ENCODE assay signal across 13 cellular contexts in the genomic region with DNA sequence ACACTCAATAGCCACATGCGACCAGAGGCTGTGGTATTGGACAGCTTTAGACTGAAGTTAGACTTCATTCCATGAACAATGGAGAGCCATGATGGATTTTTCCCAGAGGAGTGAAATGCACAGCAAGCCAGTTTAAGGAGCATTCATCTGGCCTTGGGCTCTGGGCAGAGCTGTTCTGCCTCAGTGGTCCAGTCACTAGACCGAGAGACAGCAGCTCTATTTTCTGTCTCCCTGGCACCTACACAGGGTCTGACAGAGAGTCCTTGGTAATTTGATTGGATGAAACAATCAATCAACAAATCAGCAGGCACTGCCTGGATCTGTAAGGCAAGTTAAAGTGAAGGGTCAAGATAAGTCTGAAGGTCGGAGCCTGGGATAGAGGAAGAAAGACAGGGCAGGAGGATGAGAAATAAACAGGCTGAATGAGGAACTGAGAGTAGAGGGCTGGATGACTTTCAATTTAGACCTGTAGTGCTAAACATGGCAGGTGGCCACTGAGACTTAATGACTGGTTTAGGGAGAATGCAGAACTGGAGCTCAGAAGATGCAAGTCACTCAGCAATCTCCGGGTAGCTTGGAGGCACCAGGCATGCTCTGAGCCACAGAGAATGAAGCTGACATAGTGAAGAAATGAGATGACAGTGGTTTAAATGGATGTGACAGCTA.
DNase-seq lines count a peak whose midpoint lies in the region; ATAC-seq, FAIRE-seq and TF ChIP-seq lines count a peak whose summit lies in the region.
"Had no signal": no experiment of that assay in that cellular context is flagged by ENCODE, and none has a peak within 500 bp of the region (broad histone marks: within the 10 kb centered on the region; RNA-seq: fewer than 3 reads in every experiment).

No MANE protein-coding gene starts in this region.

- intact Hi-C loops in posterior vena cava (cut with DNase I) = no loop called here

- H3K27ac ChIP-seq in Peyer's patch = no peak overlapping the region
- H3K27ac ChIP-seq: epithelial cell of prostate, thyroid gland had no signal

- TF ChIP-seq CTCF in Peyer's patch (IDR thresholded peaks at IDR 0.05) = no peak

- no peaks in the 10 kb centered on the region for H3K4me1 ChIP-seq in Peyer's patch
- H3K4me1 ChIP-seq: thyroid gland had no signal

- FAIRE-seq in GM12891 (lab: Jason Lieb, UNC) = peak; percentile 94

- TF ChIP-seq POLR2A in GM12891 (IDR thresholded peaks at IDR 0.05; ENCODE audit: low read depth, low read length) (no peak), Peyer's patch (IDR thresholded peaks at IDR 0.05) (no peak)

- peak; percentile 32 for DNase-seq in GM12891 (ENCODE audit: insufficient read length, low spot score)
- DNase-seq in Peyer's patch = peak in 2 of 3 donors; percentile 43 to 54
- no peak for DNase-seq in NCI-H1092 (lab: John Stamatoyannopoulos, UW)
- no peak for DNase-seq in foreskin melanocyte
- no peak for DNase-seq in stimulated activated naive CD4-positive, alpha-beta T cell (lab: John Stamatoyannopoulos, UW)
- DNase-seq in posterior vena cava (ENCODE audit: low spot score) = no peak
- DNase-seq: C1 segment of cervical spinal cord, NCI-H2171 treated with DMSO at 0.1 percent for 48 hours, thyroid gland had no signal

- H3K4me3 ChIP-seq in Peyer's patch = no peak overlapping the region
- H3K4me3 ChIP-seq: thyroid gland had no signal

- H3K27me3 ChIP-seq in Peyer's patch = no peaks in the 10 kb centered on the region
- H3K27me3 ChIP-seq: thyroid gland had no signal

- ATAC-seq in GM21360 (IDR thresholded peaks at IDR 0.05; ENCODE audit: unreplicated experiment) (peak; percentile 90), HG03095 (IDR thresholded peaks at IDR 0.05; ENCODE audit: unreplicated experiment) (peak; percentile 89)
- ATAC-seq: HCT116 had no signal

- no peaks in the 10 kb centered on the region for H3K9me3 ChIP-seq in Peyer's patch
- H3K9me3 ChIP-seq: thyroid gland had no signal

- H3K36me3 ChIP-seq in Peyer's patch = no peaks in the 10 kb centered on the region
- H3K36me3 ChIP-seq: thyroid gland had no signal

TF ChIP-seq in GM12891, 5 proteins besides CTCF, POLR2A, EP300 and RAD21:
- TF ChIP-seq SPI1 (IDR thresholded peaks at IDR 0.05; ENCODE audit: low read depth, low read length) (peak; percentile 99), PAX5 (IDR thresholded peaks at IDR 0.05; ENCODE audit: insufficient read depth, low read length, severe bottlenecking) (no peak), TAF1 (IDR thresholded peaks at IDR 0.05; ENCODE audit: low read depth, low read length) (no peak), POU2F2 (IDR thresholded peaks at IDR 0.05; ENCODE audit: low read depth, low read length) (no peak; the same call in 1 of the 2 replicates), POLR2AphosphoS5 (IDR thresholded peaks at IDR 0.05; ENCODE audit: low read depth, low read length) (no peak)

Comparison
In these comparisons a context has a peak if more than half of its experiments do, and no peak if none do; other contexts are left out.
1. DNase-seq: peak in GM12891 (single experiment) and Peyer's patch (2 of 3); none in NCI-H1092 (single experiment), foreskin melanocyte (single experiment), stimulated activated naive CD4-positive, alpha-beta T cell (0 of 6) and posterior vena cava (single experiment).